ENCODE assay signal across 19 cellular contexts in the genomic region with DNA sequence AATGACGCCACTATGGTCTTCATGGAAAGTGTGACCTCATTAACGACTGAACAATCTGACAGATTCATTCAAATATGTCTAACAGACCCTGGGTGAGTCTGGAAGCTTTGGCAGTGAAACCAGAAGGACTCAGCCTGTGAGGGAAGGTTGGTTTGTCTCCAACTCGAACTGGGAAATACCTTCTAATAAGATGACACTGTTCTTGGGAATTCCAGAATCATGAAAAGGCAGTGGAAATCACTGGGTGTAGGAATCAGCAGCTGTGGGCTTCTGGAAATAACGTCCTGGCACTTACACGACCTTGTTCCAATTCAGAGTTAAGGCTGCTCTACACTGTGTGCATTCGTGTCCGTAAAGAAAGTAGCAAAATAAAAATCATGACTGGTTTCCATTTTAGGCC.
DNase-seq lines count a peak whose midpoint lies in the region; ATAC-seq and TF ChIP-seq lines count a peak whose summit lies in the region.
"Had no signal": no experiment of that assay in that cellular context is flagged by ENCODE, and none has a peak within 500 bp of the region (broad histone marks: within the 10 kb centered on the region; RNA-seq: fewer than 3 reads in every experiment).

No MANE protein-coding gene starts in this region.

- no peaks in the 10 kb centered on the region for H3K36me3 Mint-ChIP-seq in osteocyte (ENCODE audit: unreplicated experiment)
- H3K36me3 Mint-ChIP-seq: neural progenitor cell had no signal

- H3K9me3 ChIP-seq in RWPE2 (ENCODE audit: severe bottlenecking) (no peaks in the 10 kb centered on the region), fibroblast of lung (ENCODE audit: control insufficient read depth, insufficient read depth, low read depth, low read length) (no peaks in the 10 kb centered on the region)

- H3K9me3 Mint-ChIP-seq in osteocyte (ENCODE audit: unreplicated experiment), result no peaks in the 10 kb centered on the region
- H3K9me3 Mint-ChIP-seq: activated T-cell treated with anti-CD3 and anti-CD28 coated beads, Interleukin-2, amount 50 U/mL, for 72 hours; dendritic cell treated with granulocyte-macrophage colony-stimulating factor and Interleukin-4, amounts not matched to agents 40 ng/mL and 50 ng/mL, for 4 days had no signal

- H3K79me2 ChIP-seq in fibroblast of lung (ENCODE audit: control insufficient read depth, insufficient read depth, low read length), result no peaks in the 10 kb centered on the region

- H3K4me1 ChIP-seq in RWPE2 (ENCODE audit: insufficient read depth, poor library complexity, severe bottlenecking) (peaks cover 4% of the 10 kb centered on the region), fibroblast of lung (ENCODE audit: control insufficient read depth, extremely low read depth, insufficient read depth, low read length) (peaks cover 22% of the 10 kb centered on the region)
- H3K4me1 ChIP-seq: uterus had no signal

- peak; percentile 86 for DNase-seq in EL
- DNase-seq in RWPE2 (ENCODE audit: low spot score), result no peak
- peak; percentile 28 to 98 for DNase-seq in fibroblast of lung (ENCODE audit: low read depth in 2 of 2)
- no peak for DNase-seq in osteocyte (ENCODE audit: extremely low spot score, unreplicated experiment)
- DNase-seq in NCI-H2107 (lab: John Stamatoyannopoulos, UW), result no peak
- DNase-seq in globus pallidus (ENCODE audit: low spot score), result no peak
- no peak for DNase-seq in stimulated activated CD4-positive, alpha-beta T cell treated with anti-CD3 and anti-CD28 coated beads, Interleukin-15, amount 100 ng/mL, for 24 hours
- DNase-seq: activated CD4-positive, alpha-beta T cell treated with anti-CD3 and anti-CD28 coated beads, Interleukin-2, amount 50 U/mL, for 4 hours; activated T-cell treated with anti-CD3 and anti-CD28 coated beads, Interleukin-2, amount 50 U/mL, for 72 hours; DMS153; erythroblast; NCI-H1436; small intestine; stimulated activated naive CD4-positive, alpha-beta T cell treated with Interleukin-2 at 50 U/mL for 16 hours; uterus had no signal

- H3K27ac Mint-ChIP-seq in osteocyte (ENCODE audit: unreplicated experiment), result peak overlapping the region; percentile 72
- H3K27ac Mint-ChIP-seq: activated T-cell treated with anti-CD3 and anti-CD28 coated beads, Interleukin-2, amount 50 U/mL, for 72 hours; dendritic cell treated with granulocyte-macrophage colony-stimulating factor and Interleukin-4, amounts not matched to agents 40 ng/mL and 50 ng/mL, for 4 days; neural progenitor cell had no signal

- no peak overlapping the region for H3K9ac ChIP-seq in fibroblast of lung (ENCODE audit: insufficient read depth, low read length)
- H3K9ac ChIP-seq: BLaER1 treated with 17β-estradiol and CSF1 and Interleukin-3, amounts not matched to agents 10 nM and 100 nM; neural progenitor cell had no signal

- H3K36me3 ChIP-seq in RWPE2 (ENCODE audit: low read depth) (no peaks in the 10 kb centered on the region), fibroblast of lung (ENCODE audit: control insufficient read depth, insufficient read depth, low read length) (no peaks in the 10 kb centered on the region)
- H3K36me3 ChIP-seq: BLaER1 treated with 17β-estradiol and CSF1 and Interleukin-3, amounts not matched to agents 10 nM and 100 nM; neural progenitor cell; uterus had no signal

- H4K20me1 ChIP-seq in fibroblast of lung (ENCODE audit: control insufficient read depth, extremely low read depth, insufficient read depth, low read length), result no peaks in the 10 kb centered on the region
- H4K20me1 ChIP-seq: BLaER1 treated with 17β-estradiol and CSF1 and Interleukin-3, amounts not matched to agents 10 nM and 100 nM had no signal

- TF ChIP-seq CTCF in RWPE2 (IDR thresholded peaks at IDR 0.05; ENCODE audit: poor library complexity, severe bottlenecking), result no peak
- TF ChIP-seq CTCF in fibroblast of lung (conservative IDR thresholded peaks at IDR 0.05 in 1 of 2, IDR thresholded peaks at IDR 0.05 in 1 of 2; ENCODE audit: low read depth in 1 of 2, low read length in 2 of 2), result no peak
- no peak for TF ChIP-seq CTCF in osteocyte (IDR thresholded peaks at IDR 0.05)

- H3K27ac ChIP-seq in RWPE2 (ENCODE audit: poor library complexity, severe bottlenecking) (peak overlapping the region; percentile 31), fibroblast of lung (ENCODE audit: insufficient read depth, low read length) (peak overlapping the region; percentile 53)
- H3K27ac ChIP-seq: neural progenitor cell, uterus had no signal

- H3K4me3 ChIP-seq in RWPE2 (ENCODE audit: severe bottlenecking) (no peak overlapping the region), fibroblast of lung (replicated peaks in 1 of 4; ENCODE audit: control extremely low read depth in 1 of 4, insufficient read depth in 1 of 4, low read depth in 3 of 4, low read length in 4 of 4) (no peak overlapping the region)
- H3K4me3 ChIP-seq: BLaER1 treated with 17β-estradiol and CSF1 and Interleukin-3, amounts not matched to agents 10 nM and 100 nM; neural progenitor cell; uterus had no signal

- H3K27me3 Mint-ChIP-seq in osteocyte (ENCODE audit: unreplicated experiment), result no peaks in the 10 kb centered on the region
- H3K27me3 Mint-ChIP-seq: dendritic cell treated with granulocyte-macrophage colony-stimulating factor and Interleukin-4, amounts not matched to agents 40 ng/mL and 50 ng/mL, for 4 days had no signal

- ATAC-seq in RWPE2 (ENCODE audit: low read depth), result no peak
- ATAC-seq in GM19324 (IDR thresholded peaks at IDR 0.05; ENCODE audit: low FRiP score, unreplicated experiment), result no peak
- ATAC-seq: activated T-cell treated with anti-CD3 and anti-CD28 coated beads, Interleukin-2, amount 50 U/mL, for 72 hours had no signal

- no peak overlapping the region for H2AFZ ChIP-seq in fibroblast of lung (ENCODE audit: low read length)
- H2AFZ ChIP-seq: neural progenitor cell had no signal

- H3K27me3 ChIP-seq in RWPE2 (ENCODE audit: insufficient read depth, poor library complexity, severe bottlenecking) (no peaks in the 10 kb centered on the region), fibroblast of lung (ENCODE audit: control insufficient read depth, insufficient read depth, low read length) (no peaks in the 10 kb centered on the region)
- H3K27me3 ChIP-seq: BLaER1 treated with 17β-estradiol and CSF1 and Interleukin-3, amounts not matched to agents 10 nM and 100 nM; neural progenitor cell; uterus had no signal

- H3K4me3 Mint-ChIP-seq in osteocyte (ENCODE audit: unreplicated experiment), result no peak overlapping the region
- H3K4me3 Mint-ChIP-seq: dendritic cell treated with granulocyte-macrophage colony-stimulating factor and Interleukin-4, amounts not matched to agents 40 ng/mL and 50 ng/mL, for 4 days; neural progenitor cell had no signal

- H3K4me2 ChIP-seq in fibroblast of lung (ENCODE audit: extremely low read depth, insufficient read depth, low read length), result no peak overlapping the region
- H3K4me2 ChIP-seq: neural progenitor cell had no signal

- peaks cover 49% of the 10 kb centered on the region for H3K4me1 Mint-ChIP-seq in osteocyte (ENCODE audit: unreplicated experiment)

Comparison
In these comparisons a context has a peak if more than half of its experiments do, and no peak if none do; other contexts are left out.
1. DNase-seq: peak in EL (single experiment) and fibroblast of lung (2 of 2); none in RWPE2 (single experiment), osteocyte (single experiment), NCI-H2107 (single experiment), globus pallidus (single experiment) and stimulated activated CD4-positive, alpha-beta T cell treated with anti-CD3 and anti-CD28 coated beads, Interleukin-15, amount 100 ng/mL, for 24 hours (single experiment).